In genomic region chr13:99228737-99229691, GRCh38 we compare ENCODE assay signal across 8 cellular contexts. TPM values are rescaled to one million over a fixed set of nuclear protein-coding genes. Genes with fewer than 3 reads are reported as not detected.
DNase-seq lines count a peak whose midpoint lies in the region; ATAC-seq, FAIRE-seq and TF ChIP-seq lines count a peak whose summit lies in the region.

No MANE protein-coding gene starts in this region.

- no TSS peak for BruUV-seq in GM12878 (replicated peaks; lab: Mats Ljungman, UMichigan)

- H3K4me1 ChIP-seq in GM12878 (ENCODE audit: control insufficient read depth, insufficient read depth, low read length) (peaks cover 49% of the 10 kb centered on the region), upper lobe of right lung (peaks cover 23% of the 10 kb centered on the region)

- H3K36me3 ChIP-seq in GM12878 (ENCODE audit: control insufficient read depth in 2 of 2, insufficient read depth in 2 of 2, low read length in 1 of 2) = no peaks in the 10 kb centered on the region
- H3K36me3 ChIP-seq in upper lobe of right lung = no peaks in the 10 kb centered on the region

- H2AFZ ChIP-seq in GM12878 (ENCODE audit: control insufficient read depth, low read depth, low read length) = no peak overlapping the region

- FAIRE-seq in H54 (lab: Jason Lieb, UNC) (peak; percentile 96), GM12878 (lab: Jason Lieb, UNC) (peak; percentile 89)

- TF ChIP-seq EP300 in GM12878 (IDR thresholded peaks at IDR 0.05; ENCODE audit: borderline replicate concordance in 1 of 2, control insufficient read depth in 1 of 2, low read depth in 2 of 2, low read length in 2 of 2) = peak; percentile 93 to 96

- 23% methylated on average over 13 of the region's 13 CpGs for WGBS in GM12878 (ENCODE audit: insufficient coverage, insufficient replicate concordance, low lambda C conversion rate, missing lambda C conversion rate)

- SMC1A ChIA-PET in GM12878 (lab: Charles Lee; ENCODE audit: uncharacterized antibody, unreplicated experiment) = interaction anchor here (0.9 to 6.5 kb wide), 11 partner anchors 10 to 208 kb away, joined by 3 to 69 read pairs (median 5); partner anchors contain the start of genes GPR18 and UBAC2

- POLR2A ChIA-PET in GM12878 (lab: Charles Lee) = interaction anchor here (1.0 to 1.7 kb wide), 3 partner anchors 23 to 27 kb away, joined by 4 to 6 read pairs (median 4); no protein-coding TSS in a partner anchor

- no peaks in the 10 kb centered on the region; the same call in 2 of the 3 replicates for H3K9me3 ChIP-seq in GM12878 (replicated peaks; ENCODE audit: control insufficient read depth, insufficient read depth, low read length)
- H3K9me3 ChIP-seq in upper lobe of right lung = no peaks in the 10 kb centered on the region

- in situ Hi-C loops in GM12878 (cut with MboI) = no loop called here

- H3K4me2 ChIP-seq in GM12878 (ENCODE audit: control insufficient read depth, insufficient read depth) = peak overlapping the region; percentile 89

- H3K27ac ChIP-seq in GM12878 (ENCODE audit: control insufficient read depth, insufficient read depth) (peak overlapping the region; percentile 87), upper lobe of right lung (no peak overlapping the region)

- H3K4me3 ChIP-seq in GM12878 (peak overlapping the region; percentile 42; the same call in 1 of the 2 replicates), upper lobe of right lung (no peak overlapping the region)

- DNase-seq in H54 (ENCODE audit: insufficient read length, low spot score) = peak; percentile 63
- DNase-seq in Kasumi-1 (lab: John Stamatoyannopoulos, UW) = peak; percentile 64 to 73
- DNase-seq in GM12878 (ENCODE audit: low read depth, low spot score) = peak; percentile 91
- DNase-seq in non-pigmented ciliary epithelial cell (ENCODE audit: low read depth) = peak; percentile 76
- no peak for DNase-seq in NCI-H2196 treated with DMSO at 0.1 percent for 48 hours (lab: John Stamatoyannopoulos, UW; ENCODE audit: unreplicated experiment)
- DNase-seq in upper lobe of right lung = no peak
- no peak for DNase-seq in stimulated activated CD4-positive, alpha-beta T cell treated with anti-CD3 and anti-CD28 coated beads, Interleukin-2, amount 100 ng/mL, for 48 hours

- TF ChIP-seq POLR2A in GM18505 (IDR thresholded peaks at IDR 0.05; ENCODE audit: borderline replicate concordance, extremely low read depth, insufficient read depth, insufficient read length) = peak; percentile 20
- no peak for TF ChIP-seq POLR2A in H54 (IDR thresholded peaks at IDR 0.05; ENCODE audit: low read depth, low read length)
- TF ChIP-seq POLR2A in GM12878 (IDR thresholded peaks at IDR 0.05; ENCODE audit: low read depth, low read length) = no peak

- no peak for TF ChIP-seq CTCF in GM12878 (IDR thresholded peaks at IDR 0.05 in 2 of 3, conservative IDR thresholded peaks at IDR 0.05 in 1 of 3; ENCODE audit: control insufficient read depth in 2 of 3, extremely low read depth in 1 of 3, insufficient read depth in 1 of 3, low read depth in 3 of 3, low read length in 3 of 3)
- TF ChIP-seq CTCF in upper lobe of right lung (IDR thresholded peaks at IDR 0.05) = no peak

- CTCF ChIA-PET in GM12878 (lab: Yijun Ruan, JAX) = interaction anchor here (0.8 to 1.6 kb wide), 5 partner anchors 9 to 27 kb away, joined by 3 to 4 read pairs (median 4); no protein-coding TSS in a partner anchor

- RAD21 ChIA-PET in GM12878 (lab: Charles Lee; ENCODE audit: unreplicated experiment) = interaction anchor here (0.6 to 5.1 kb wide), 6 partner anchors 10 to 303 kb away, joined by 3 to 37 read pairs (median 4); partner anchors contain the start of gene GPR18

- H4K20me1 ChIP-seq in GM12878 (ENCODE audit: control insufficient read depth, insufficient read depth) = peaks cover 4% of the 10 kb centered on the region; the same call in 1 of the 2 replicates

- H3K79me2 ChIP-seq in GM12878 (ENCODE audit: control insufficient read depth, insufficient read depth, low read length) = peaks cover 56% of the 10 kb centered on the region

- peak; percentile 84 for ATAC-seq in GM18505 (IDR thresholded peaks at IDR 0.05; ENCODE audit: unreplicated experiment)
- peak; percentile 90 for ATAC-seq in GM12878
- no peak for ATAC-seq in upper lobe of right lung

- H3K27me3 ChIP-seq in GM12878 (replicated peaks in 1 of 2; ENCODE audit: control insufficient read depth in 2 of 2, insufficient read depth in 2 of 2, low read length in 1 of 2) (no peaks in the 10 kb centered on the region), upper lobe of right lung (no peaks in the 10 kb centered on the region)

- peak overlapping the region; percentile 58 for H3K9ac ChIP-seq in GM12878 (ENCODE audit: control insufficient read depth, insufficient read depth, low read length)

- 0 out of 2 replicates have a peak, but pooled peaks have one; percentile 23 for TF ChIP-seq RAD21 in GM12878 (IDR thresholded peaks at IDR 0.05; ENCODE audit: insufficient read depth, low read depth, low read length)

- intact Hi-C loops in GM12878 (cut with micrococcal nuclease; ENCODE audit: unreplicated experiment) (loop anchor here (2.0 kb wide), 2 partner anchors 28 to 30 kb away; partner anchors contain the start of genes GPR18 and UBAC2), upper lobe of right lung (cut with DNase I) (no loop called here)

TF ChIP-seq in GM12878, 131 proteins besides CTCF, POLR2A, EP300 and RAD21 (continues in another document):
- TF ChIP-seq CEBPZ (IDR thresholded peaks at IDR 0.05; ENCODE audit: low read depth, low read length) (no peak), ZNF274 (IDR thresholded peaks at IDR 0.05; ENCODE audit: insufficient read depth, insufficient read length) (no peak), PAX8 (IDR thresholded peaks at IDR 0.05) (no peak), SUZ12 (IDR thresholded peaks at IDR 0.05; ENCODE audit: unreplicated experiment) (no peak)

RNA-seq across cellular contexts. Expression of gene UBAC2, which starts 28.4 kb away (rescaled TPM):
- 31.8 and 34.8 TPM in 2 replicates for total RNA-seq in GM12878 (2013; cell fraction: nucleolus; rRNA removed)
- total RNA-seq in GM12878 (2014; rRNA removed) = 15.2 and 16.9 TPM in 2 replicates
- total RNA-seq in GM12878 (2014; rRNA removed; fragmentation: Illumina TruSeq; extraction: Trizol) = 12.1 and 13.4 TPM in 2 replicates
- total RNA-seq in GM12878 (2021) = 18.7 and 20.0 TPM in 2 replicates
- polyA plus RNA-seq in GM12878 (2011; ENCODE audit: low read depth) = 11.5 TPM
- 54.6 and 60.2 TPM in 2 replicates for polyA plus RNA-seq in GM12878 (2011; rRNA removed)
- polyA plus RNA-seq in GM12878 (2011; cell fraction: cytosol; rRNA removed) = 37.5 and 44.5 TPM in 2 replicates
- 25.7 and 30.0 TPM in 2 replicates for polyA plus RNA-seq in GM12878 (2011; cell fraction: nucleus; rRNA removed)
- polyA plus RNA-seq in GM12878 (2012) = 15.2 and 21.6 TPM in 2 replicates
- 18.0 and 22.3 TPM in 2 replicates for polyA plus RNA-seq in GM12878 (2014; fragmentation: Illumina TruSeq; extraction: Trizol)
- polyA plus RNA-seq in GM12878 (2014; fragmentation: Nextera tagmentation; extraction: Ambion mirVana) = 1 to 10 TPM; 3.0 to 4.1 TPM
- polyA plus RNA-seq in GM12878 (2014; rRNA removed) = 14.5 and 17.0 TPM in 2 replicates
- 10 to 100 TPM; 32.5 to 35.1 TPM for polyA plus RNA-seq in GM12878 (2016; fragmentation: Nextera tagmentation; extraction: Ambion mirVana)
- 31.2 and 33.4 TPM in 2 replicates for polyA minus RNA-seq in GM12878 (2011; rRNA and poly(A)+ RNA removed)
- polyA minus RNA-seq in GM12878 (2011; cell fraction: cytosol; rRNA and poly(A)+ RNA removed) = 10.8 and 11.0 TPM in 2 replicates
- polyA minus RNA-seq in GM12878 (2011; cell fraction: nucleus; rRNA and poly(A)+ RNA removed) = 17.5 and 28.3 TPM in 2 replicates
- total RNA-seq in upper lobe of right lung = 50.2 TPM

RNA-seq across cellular contexts. Expression of gene GPR18, which starts 29.2 kb away (rescaled TPM):
- 1.7 and 2.5 TPM in 2 replicates for total RNA-seq in GM12878 (2013; cell fraction: nucleolus; rRNA removed)
- total RNA-seq in GM12878 (2014; rRNA removed) = 4.9 and 5.1 TPM in 2 replicates
- 5.3 and 6.2 TPM in 2 replicates for total RNA-seq in GM12878 (2014; rRNA removed; fragmentation: Illumina TruSeq; extraction: Trizol)
- total RNA-seq in GM12878 (2021) = 3.9 and 4.8 TPM in 2 replicates
- polyA plus RNA-seq in GM12878 (2011; ENCODE audit: low read depth) = 2.3 TPM
- polyA plus RNA-seq in GM12878 (2011; rRNA removed) = 12.9 and 20.6 TPM in 2 replicates
- polyA plus RNA-seq in GM12878 (2011; cell fraction: cytosol; rRNA removed) = 8.3 and 9.1 TPM in 2 replicates
- 8.1 and 9.8 TPM in 2 replicates for polyA plus RNA-seq in GM12878 (2011; cell fraction: nucleus; rRNA removed)
- polyA plus RNA-seq in GM12878 (2012) = 1.4 and 2.2 TPM in 2 replicates
- polyA plus RNA-seq in GM12878 (2014; fragmentation: Illumina TruSeq; extraction: Trizol) = 8.4 and 12.7 TPM in 2 replicates
- polyA plus RNA-seq in GM12878 (2014; fragmentation: Nextera tagmentation; extraction: Ambion mirVana) = 1 to 10 TPM; 3.9 to 8.4 TPM
- 3.3 and 4.4 TPM in 2 replicates for polyA plus RNA-seq in GM12878 (2014; rRNA removed)
- polyA plus RNA-seq in GM12878 (2016; fragmentation: Nextera tagmentation; extraction: Ambion mirVana) = 1 to 10 TPM; 4.3 to 5.5 TPM
- 18.5 and 26.6 TPM in 2 replicates for polyA minus RNA-seq in GM12878 (2011; rRNA and poly(A)+ RNA removed)
- 5.2 and 5.4 TPM in 2 replicates for polyA minus RNA-seq in GM12878 (2011; cell fraction: cytosol; rRNA and poly(A)+ RNA removed)
- polyA minus RNA-seq in GM12878 (2011; cell fraction: nucleus; rRNA and poly(A)+ RNA removed) = 7.4 and 9.3 TPM in 2 replicates
- total RNA-seq in upper lobe of right lung = 0.58 TPM

Comparison
In these comparisons a context has a peak if more than half of its experiments do, and no peak if none do; other contexts are left out.
1. DNase-seq: peak in H54 (single experiment), Kasumi-1 (2 of 2), GM12878 (single experiment) and non-pigmented ciliary epithelial cell (single experiment); none in NCI-H2196 treated with DMSO at 0.1 percent for 48 hours (single experiment), upper lobe of right lung (single experiment) and stimulated activated CD4-positive, alpha-beta T cell treated with anti-CD3 and anti-CD28 coated beads, Interleukin-2, amount 100 ng/mL, for 48 hours (0 of 2).